ENCODE assay signal across 9 cellular contexts in the genomic region with DNA sequence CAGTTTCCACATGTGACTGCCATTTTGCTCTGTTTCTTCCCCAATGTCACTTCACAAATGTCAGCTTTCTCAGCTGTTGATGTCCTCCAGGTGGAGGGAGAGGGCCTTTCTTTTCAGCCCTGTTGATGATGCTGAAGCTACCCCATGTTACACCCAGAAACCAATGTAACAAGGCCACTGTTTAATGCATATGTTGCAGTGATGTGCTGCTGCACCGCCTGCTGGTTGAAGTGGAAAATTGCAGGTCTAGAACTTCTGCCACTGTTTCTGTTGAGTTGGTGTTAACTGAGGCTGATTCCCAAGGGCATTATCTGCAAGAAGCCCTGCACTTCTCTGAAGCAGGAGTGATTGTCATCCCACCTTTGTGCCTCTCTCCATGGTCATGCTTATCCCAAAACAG.
DNase-seq lines count a peak whose midpoint lies in the region; ATAC-seq and TF ChIP-seq lines count a peak whose summit lies in the region.
"Had no signal": no experiment of that assay in that cellular context is flagged by ENCODE, and none has a peak within 500 bp of the region (broad histone marks: within the 10 kb centered on the region; RNA-seq: fewer than 3 reads in every experiment).

No MANE protein-coding gene starts in this region.

- H3K9me3 ChIP-seq in WERI-Rb-1 (ENCODE audit: severe bottlenecking) = no peaks in the 10 kb centered on the region
- H3K9me3 ChIP-seq: thyroid gland had no signal

- H3K36me3 ChIP-seq in WERI-Rb-1 (no peaks in the 10 kb centered on the region), kidney epithelial cell (ENCODE audit: control insufficient read depth, insufficient read depth, low read length) (no peaks in the 10 kb centered on the region)
- H3K36me3 ChIP-seq: thyroid gland had no signal

- H3K27me3 ChIP-seq in WERI-Rb-1 (ENCODE audit: insufficient read depth, low read depth, severe bottlenecking) (no peaks in the 10 kb centered on the region), kidney epithelial cell (ENCODE audit: control insufficient read depth, insufficient read depth, low read length) (no peaks in the 10 kb centered on the region)
- H3K27me3 ChIP-seq: thyroid gland had no signal

- no peak for ATAC-seq in HG02763 (IDR thresholded peaks at IDR 0.05; ENCODE audit: unreplicated experiment)

- H3K27ac ChIP-seq in C4-2B (no peak overlapping the region), WERI-Rb-1 (no peak overlapping the region), caudate nucleus (ENCODE audit: low read depth, low read length) (no peak overlapping the region)
- H3K27ac ChIP-seq: thyroid gland had no signal

- H3K4me3 ChIP-seq in WERI-Rb-1 (ENCODE audit: low read depth, low read length) (no peak overlapping the region), kidney epithelial cell (ENCODE audit: low read depth, low read length) (no peak overlapping the region)
- H3K4me3 ChIP-seq: thyroid gland had no signal

- peak; percentile 13 for DNase-seq in HCEC 1CT
- no peak for DNase-seq in WERI-Rb-1
- DNase-seq in kidney epithelial cell (ENCODE audit: low read depth) = no peak
- DNase-seq in caudate nucleus (lab: John Stamatoyannopoulos, UW) = no peak
- no peak for DNase-seq in pons (ENCODE audit: low spot score)
- no peak for DNase-seq in NOMO-1 treated with DMSO at 0.1 percent for 48 hours (lab: John Stamatoyannopoulos, UW; ENCODE audit: unreplicated experiment)

- TF ChIP-seq CTCF in C4-2B (conservative IDR thresholded peaks at IDR 0.05) = peak; percentile 83
- peak; percentile 73 for TF ChIP-seq CTCF in WERI-Rb-1 (IDR thresholded peaks at IDR 0.05; ENCODE audit: low read depth, low read length)
- peak; percentile 45 for TF ChIP-seq CTCF in kidney epithelial cell (IDR thresholded peaks at IDR 0.05; ENCODE audit: insufficient read depth, low read length, poor library complexity, severe bottlenecking)
